ENCODE assay signal across 21 cellular contexts in genomic region chr7:138458576-138459234, GRCh38. TPM values are rescaled to one million over a fixed set of nuclear protein-coding genes. Genes with fewer than 3 reads are reported as not detected.
DNase-seq lines count a peak whose midpoint lies in the region; ATAC-seq and TF ChIP-seq lines count a peak whose summit lies in the region.
"Had no signal": no experiment of that assay in that cellular context is flagged by ENCODE, and none has a peak within 500 bp of the region (broad histone marks: within the 10 kb centered on the region; RNA-seq: fewer than 3 reads in every experiment).

No MANE protein-coding gene starts in this region.

- no peak for TF ChIP-seq POLR2A in spleen (IDR thresholded peaks at IDR 0.05)

- WGBS in iPS DF 6.9 (ENCODE audit: insufficient coverage, insufficient read length): no CpG with 5 or more reads among the region's 13 CpGs
- 81 to 90% (median 87%) methylated on average over 13 of the region's 13 CpGs for WGBS in spleen, 5 donors

- H3K27me3 Mint-ChIP-seq in activated CD4-positive, alpha-beta T cell treated with anti-CD3 and anti-CD28 coated beads, Interleukin-2, amount 10 ng/mL, durations not matched to agents 24 days and 14 days: peaks cover 2% of the 10 kb centered on the region
- H3K27me3 Mint-ChIP-seq in T-helper 17 cell: no peaks in the 10 kb centered on the region

- H3K4me3 Mint-ChIP-seq in activated CD4-positive, alpha-beta T cell treated with anti-CD3 and anti-CD28 coated beads, Interleukin-2, amount 10 ng/mL, durations not matched to agents 24 days and 14 days: peak overlapping the region; percentile 4
- H3K4me3 Mint-ChIP-seq in T-helper 17 cell: no peak overlapping the region

- intact Hi-C loops in activated CD4-positive, alpha-beta T cell treated with anti-CD3 and anti-CD28 coated beads, Interleukin-2, amount 10 ng/mL, durations not matched to agents 24 days and 14 days (cut with micrococcal nuclease): loop anchor here (1.0 to 5.0 kb wide), 2 partner anchors 286 to 456 kb away; partner anchors contain the start of gene CREB3L2
- intact Hi-C loops in spleen (cut with DNase I; ENCODE audit: low total_unique reads): loop anchor here (10.0 kb wide), 1 partner anchor 276 kb away; no protein-coding TSS in a partner anchor

- TF ChIP-seq CTCF in neutrophil (IDR thresholded peaks at IDR 0.05) (no peak), spleen (IDR thresholded peaks at IDR 0.05 in 8 of 11, conservative IDR thresholded peaks at IDR 0.05 in 3 of 11) (no peak)

- H3K9me3 ChIP-seq in T-helper 17 cell (ENCODE audit: control insufficient read depth, low read length, poor library complexity, severe bottlenecking): no peaks in the 10 kb centered on the region
- H3K9me3 ChIP-seq in iPS DF 6.9 (ENCODE audit: control insufficient read depth, insufficient read depth, low read length): no peaks in the 10 kb centered on the region
- H3K9me3 ChIP-seq in neutrophil: no peaks in the 10 kb centered on the region
- no peaks in the 10 kb centered on the region for H3K9me3 ChIP-seq in spleen
- H3K9me3 ChIP-seq: Caco-2, heart left ventricle, Peyer's patch, prostate gland, upper lobe of left lung had no signal

- H3K27ac Mint-ChIP-seq in activated CD4-positive, alpha-beta T cell treated with anti-CD3 and anti-CD28 coated beads, Interleukin-2, amount 10 ng/mL, durations not matched to agents 24 days and 14 days: no peak overlapping the region
- peak overlapping the region; percentile 10 for H3K27ac Mint-ChIP-seq in T-helper 17 cell

- H3K4me3 ChIP-seq in iPS DF 6.9 (ENCODE audit: low read length) (no peak overlapping the region; the same call in 1 of the 2 replicates), neutrophil (ENCODE audit: low read depth in 1 of 2, low read length in 1 of 2) (peak overlapping the region in 1 of 2 experiments; percentile 69), spleen (peak overlapping the region in 1 of 8 donors; percentile 93)
- H3K4me3 ChIP-seq: lung had no signal

- ATAC-seq in T-helper 17 cell: no peak

- peaks cover 2% of the 10 kb centered on the region; the same call in 1 of the 2 replicates for H3K4me1 ChIP-seq in iPS DF 6.9 (ENCODE audit: control insufficient read depth, insufficient read depth, low read length)
- H3K4me1 ChIP-seq in neutrophil (ENCODE audit: control insufficient read depth in 1 of 2, insufficient read depth in 1 of 2, low read depth in 1 of 2, low read length in 1 of 2): peaks cover 17 to 20% of the 10 kb centered on the region in 2 experiments
- H3K4me1 ChIP-seq in spleen: peaks cover 6 to 28% (median 18%) of the 10 kb centered on the region in 6 donors
- H3K4me1 ChIP-seq: prostate gland had no signal

- H3K36me3 ChIP-seq in iPS DF 6.9 (ENCODE audit: control insufficient read depth, insufficient read depth, low read length): no peaks in the 10 kb centered on the region
- no peaks in the 10 kb centered on the region for H3K36me3 ChIP-seq in neutrophil
- H3K36me3 ChIP-seq in spleen: no peaks in the 10 kb centered on the region
- H3K36me3 ChIP-seq: heart left ventricle, Peyer's patch, prostate gland, upper lobe of left lung had no signal

- H3K9me3 Mint-ChIP-seq in activated CD4-positive, alpha-beta T cell treated with anti-CD3 and anti-CD28 coated beads, Interleukin-2, amount 10 ng/mL, durations not matched to agents 24 days and 14 days: no peaks in the 10 kb centered on the region

- H3K27me3 ChIP-seq in iPS DF 6.9 (ENCODE audit: control insufficient read depth, insufficient read depth, low read length): no peaks in the 10 kb centered on the region
- no peaks in the 10 kb centered on the region for H3K27me3 ChIP-seq in neutrophil
- H3K27me3 ChIP-seq in spleen (replicated peaks in 1 of 7): no peaks in the 10 kb centered on the region
- H3K27me3 ChIP-seq: heart left ventricle, Peyer's patch, upper lobe of left lung had no signal

- no peak overlapping the region for H3K27ac ChIP-seq in iPS DF 6.9 (ENCODE audit: low read length)
- peak overlapping the region; percentile 90 for H3K27ac ChIP-seq in neutrophil
- H3K27ac ChIP-seq in spleen: no peak overlapping the region
- H3K27ac ChIP-seq: epithelial cell of prostate had no signal

- peaks cover 14% of the 10 kb centered on the region for H3K4me1 Mint-ChIP-seq in activated CD4-positive, alpha-beta T cell treated with anti-CD3 and anti-CD28 coated beads, Interleukin-2, amount 10 ng/mL, durations not matched to agents 24 days and 14 days
- peaks cover 15% of the 10 kb centered on the region for H3K4me1 Mint-ChIP-seq in T-helper 17 cell

- DNase-seq in activated CD4-positive, alpha-beta T cell treated with anti-CD3 and anti-CD28 coated beads, Interleukin-2, amount 10 ng/mL, durations not matched to agents 24 days and 14 days: no peak
- DNase-seq in activated CD4-positive, alpha-beta T cell treated with anti-CD3 and anti-CD28 coated beads for 4 hours: no peak
- DNase-seq in T-helper 17 cell (no peak), iPS DF 6.9 (ENCODE audit: low read depth, low spot score) (peak; percentile 86), activated T-cell treated with anti-CD3 and anti-CD28 coated beads for 4 hours (no peak), NCI-H2196 treated with DMSO at 0.1 percent for 48 hours (lab: John Stamatoyannopoulos, UW; ENCODE audit: unreplicated experiment) (no peak), spleen (no peak)
- DNase-seq: activated CD4-positive, alpha-beta T cell treated with anti-CD3 and anti-CD28 coated beads, Interleukin-2, amount 50 U/mL, for 1 hour; activated effector memory CD4-positive, alpha-beta T cell treated with anti-CD3 and anti-CD28 coated beads, Interleukin-2, amount 50 U/mL, for 16 hours; Caco-2; HCEC 1CT; heart left ventricle; NCI-H1048; NCI-H2227 treated with DMSO at 0.1 percent for 48 hours; Peyer's patch; T-helper 1 cell; upper lobe of left lung had no signal

- peaks cover 6% of the 10 kb centered on the region for H3K36me3 Mint-ChIP-seq in activated CD4-positive, alpha-beta T cell treated with anti-CD3 and anti-CD28 coated beads, Interleukin-2, amount 10 ng/mL, durations not matched to agents 24 days and 14 days (ENCODE audit: low read depth)
- no peaks in the 10 kb centered on the region for H3K36me3 Mint-ChIP-seq in T-helper 17 cell (ENCODE audit: low read depth)

RNA-seq across cellular contexts. Expression of gene TRIM24, which starts 1.4 kb away (rescaled TPM):
- total RNA-seq in activated CD4-positive, alpha-beta T cell treated with anti-CD3 and anti-CD28 coated beads, Interleukin-2, amount 10 ng/mL, durations not matched to agents 24 days and 14 days: 16.6 and 17.3 TPM in 2 replicates
- 10 to 100 TPM; 14.3 to 16.6 TPM for total RNA-seq in T-helper 17 cell
- 10 to 100 TPM; 13.7 to 22.3 (median 15.9) TPM for total RNA-seq in spleen
- polyA plus RNA-seq in spleen: 1 to 10 TPM; 5.2 to 6.5 (median 5.7) TPM
